Comparison of ENCODE assay signal across 8 cellular contexts in the genomic region with DNA sequence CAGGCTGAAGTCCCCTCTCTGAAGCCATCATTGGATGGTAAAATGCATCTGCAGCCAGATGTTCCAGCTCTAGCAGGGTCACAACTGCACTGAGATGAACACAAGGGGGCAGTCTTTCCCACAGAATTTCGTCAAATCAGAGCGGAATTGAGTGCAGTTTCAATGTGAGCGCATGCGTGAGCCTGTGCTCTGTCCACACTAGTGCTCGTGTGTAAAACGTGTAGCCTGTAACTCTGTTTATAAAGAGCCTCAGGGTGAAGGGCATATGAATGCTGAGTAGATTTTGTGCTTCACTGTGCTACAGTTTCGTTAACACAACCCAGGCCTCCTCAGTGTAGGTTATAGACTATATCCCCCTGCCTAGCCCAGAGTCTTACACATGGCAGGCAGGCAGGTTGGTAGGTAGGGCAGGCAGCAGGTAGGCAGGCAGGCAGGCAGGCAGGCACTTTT.
DNase-seq lines count a peak whose midpoint lies in the region; ATAC-seq and TF ChIP-seq lines count a peak whose summit lies in the region.

No MANE protein-coding gene starts in this region.

- 3 to 4% methylated on average over 7 of the region's 7 CpGs for WGBS in heart right ventricle, 2 donors

- in situ Hi-C loops in SK-MEL-5 (cut with HindIII; ENCODE audit: low pct_unique_long_range_greater_than_20kb, low sequenced_read_pairs), result no loop called here

- no peak overlapping the region; the same call in 1 of the 2 replicates for H3K4me3 ChIP-seq in GM06990 (replicated peaks; ENCODE audit: low read depth, low read length)
- no peak overlapping the region for H3K4me3 ChIP-seq in heart right ventricle

- intact Hi-C loops in heart right ventricle (cut with DNase I), result no loop called here

- peak overlapping the region; percentile 45 for H3K4me3 Mint-ChIP-seq in activated naive CD4-positive, alpha-beta T cell treated with anti-CD3 and anti-CD28 coated beads, Interleukin-2, amount 50 U/mL, for 24 hours

- peak; percentile 23 for DNase-seq in GM06990 (ENCODE audit: extremely low read depth, insufficient read length)
- DNase-seq in H4 (ENCODE audit: low spot score), result peak; percentile 81
- peak; percentile 84 to 85 for DNase-seq in Kasumi-1 (lab: John Stamatoyannopoulos, UW)
- peak; percentile 87 for DNase-seq in SK-MEL-5 (ENCODE audit: low read depth, low spot score)
- DNase-seq in heart right ventricle, result peak; percentile 45 to 76
- DNase-seq in retina, result peak; percentile 80
- DNase-seq in cerebellar nuclear complex (lab: John Stamatoyannopoulos, UW), result no peak

- no peaks in the 10 kb centered on the region for H3K36me3 ChIP-seq in GM06990 (ENCODE audit: control insufficient read depth, insufficient read depth, low read length)
- H3K36me3 ChIP-seq in heart right ventricle, result no peaks in the 10 kb centered on the region

- no peaks in the 10 kb centered on the region for H3K27me3 ChIP-seq in GM06990 (replicated peaks; ENCODE audit: control insufficient read depth, insufficient read depth, low read length)
- H3K27me3 ChIP-seq in heart right ventricle, result no peaks in the 10 kb centered on the region

- no peak overlapping the region for H3K27ac ChIP-seq in heart right ventricle

- TF ChIP-seq CTCF in GM06990 (IDR thresholded peaks at IDR 0.05; ENCODE audit: insufficient read depth, low read length, poor library complexity, severe bottlenecking) (peak; percentile 80), heart right ventricle (IDR thresholded peaks at IDR 0.05) (peak; percentile 46 to 84 (median 82))

- no peaks in the 10 kb centered on the region for H3K27me3 Mint-ChIP-seq in activated naive CD4-positive, alpha-beta T cell treated with anti-CD3 and anti-CD28 coated beads, Interleukin-2, amount 50 U/mL, for 24 hours

- H3K4me1 ChIP-seq in heart right ventricle, result peaks cover 0 to 15% (median 0%) of the 10 kb centered on the region in 9 donors

- no peaks in the 10 kb centered on the region for H3K36me3 Mint-ChIP-seq in activated naive CD4-positive, alpha-beta T cell treated with anti-CD3 and anti-CD28 coated beads, Interleukin-2, amount 50 U/mL, for 24 hours

- peak; percentile 92 to 98 (median 96) for ATAC-seq in heart right ventricle

- H3K27ac Mint-ChIP-seq in activated naive CD4-positive, alpha-beta T cell treated with anti-CD3 and anti-CD28 coated beads, Interleukin-2, amount 50 U/mL, for 24 hours, result no peak overlapping the region

- H3K9me3 ChIP-seq in heart right ventricle, result no peaks in the 10 kb centered on the region

- H3K4me1 Mint-ChIP-seq in activated naive CD4-positive, alpha-beta T cell treated with anti-CD3 and anti-CD28 coated beads, Interleukin-2, amount 50 U/mL, for 24 hours, result peaks cover 3% of the 10 kb centered on the region

- H3K9me3 Mint-ChIP-seq in activated naive CD4-positive, alpha-beta T cell treated with anti-CD3 and anti-CD28 coated beads, Interleukin-2, amount 50 U/mL, for 24 hours, result no peaks in the 10 kb centered on the region

Comparison
In these comparisons a context has a peak if more than half of its experiments do, and no peak if none do; other contexts are left out.
1. DNase-seq: peak in GM06990 (single experiment), H4 (single experiment), Kasumi-1 (2 of 2), SK-MEL-5 (single experiment), heart right ventricle (2 of 2) and retina (single experiment); none in cerebellar nuclear complex (0 of 2).